Comparison of ENCODE assay signal across 1 cellular context in genomic region chr1:47313915-47314664, GRCh38.
A peak's percentile ranks its signal among the peaks of the same experiment; 100 is the strongest.
TF ChIP-seq lines count a peak whose summit lies in the region.

Gene STIL, minus strand, starts transcription at chr1:47314147. Its CDS starts 3,828 bp downstream, at chr1:47310319.

TF ChIP-seq in WTC11, 78 proteins besides CTCF, POLR2A, EP300 and RAD21 (continued from another document):
- TF ChIP-seq, protein P1, sequence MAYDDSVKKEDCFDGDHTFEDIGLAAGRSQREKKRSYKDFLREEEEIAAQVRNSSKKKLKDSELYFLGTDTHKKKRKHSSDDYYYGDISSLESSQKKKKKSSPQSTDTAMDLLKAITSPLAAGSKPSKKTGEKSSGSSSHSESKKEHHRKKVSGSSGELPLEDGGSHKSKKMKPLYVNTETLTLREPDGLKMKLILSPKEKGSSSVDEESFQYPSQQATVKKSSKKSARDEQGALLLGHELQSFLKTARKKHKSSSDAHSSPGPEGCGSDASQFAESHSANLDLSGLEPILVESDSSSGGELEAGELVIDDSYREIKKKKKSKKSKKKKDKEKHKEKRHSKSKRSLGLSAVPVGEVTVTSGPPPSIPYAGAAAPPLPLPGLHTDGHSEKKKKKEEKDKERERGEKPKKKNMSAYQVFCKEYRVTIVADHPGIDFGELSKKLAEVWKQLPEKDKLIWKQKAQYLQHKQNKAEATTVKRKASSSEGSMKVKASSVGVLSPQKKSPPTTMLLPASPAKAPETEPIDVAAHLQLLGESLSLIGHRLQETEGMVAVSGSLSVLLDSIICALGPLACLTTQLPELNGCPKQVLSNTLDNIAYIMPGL (CRISPR knock-in tag; IDR thresholded peaks at IDR 0.05): peak; percentile 72; the same call in 1 of the 2 replicates
- peak; percentile 99 for TF ChIP-seq MYBL2 (CRISPR knock-in tag; IDR thresholded peaks at IDR 0.05)
- TF ChIP-seq ATF3 (CRISPR knock-in tag; conservative IDR thresholded peaks at IDR 0.05): no peak
- TF ChIP-seq, protein P2, sequence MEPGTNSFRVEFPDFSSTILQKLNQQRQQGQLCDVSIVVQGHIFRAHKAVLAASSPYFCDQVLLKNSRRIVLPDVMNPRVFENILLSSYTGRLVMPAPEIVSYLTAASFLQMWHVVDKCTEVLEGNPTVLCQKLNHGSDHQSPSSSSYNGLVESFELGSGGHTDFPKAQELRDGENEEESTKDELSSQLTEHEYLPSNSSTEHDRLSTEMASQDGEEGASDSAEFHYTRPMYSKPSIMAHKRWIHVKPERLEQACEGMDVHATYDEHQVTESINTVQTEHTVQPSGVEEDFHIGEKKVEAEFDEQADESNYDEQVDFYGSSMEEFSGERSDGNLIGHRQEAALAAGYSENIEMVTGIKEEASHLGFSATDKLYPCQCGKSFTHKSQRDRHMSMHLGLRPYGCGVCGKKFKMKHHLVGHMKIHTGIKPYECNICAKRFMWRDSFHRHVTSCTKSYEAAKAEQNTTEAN (CRISPR knock-in tag; IDR thresholded peaks at IDR 0.05): no peak
- no peak for TF ChIP-seq GRHL2 (CRISPR knock-in tag; IDR thresholded peaks at IDR 0.05; ENCODE audit: insufficient replicate concordance, severe bottlenecking)
- no peak for TF ChIP-seq ZNF263 (CRISPR knock-in tag; IDR thresholded peaks at IDR 0.05; ENCODE audit: low read depth)
- peak; percentile 84; the same call in 1 of the 2 replicates for TF ChIP-seq ESRRA (CRISPR knock-in tag; IDR thresholded peaks at IDR 0.05; ENCODE audit: borderline replicate concordance)
- no peak for TF ChIP-seq NR2C2 (CRISPR knock-in tag; IDR thresholded peaks at IDR 0.05)
- no peak for TF ChIP-seq ZNF396 (CRISPR knock-in tag; IDR thresholded peaks at IDR 0.05; ENCODE audit: borderline replicate concordance)
- TF ChIP-seq FOXJ3 (CRISPR knock-in tag; IDR thresholded peaks at IDR 0.05; ENCODE audit: borderline replicate concordance): no peak
- peak; percentile 92 for TF ChIP-seq NFYB (CRISPR knock-in tag; conservative IDR thresholded peaks at IDR 0.05; ENCODE audit: low read depth)
- TF ChIP-seq PRDM15 (CRISPR knock-in tag; IDR thresholded peaks at IDR 0.05): no peak
- TF ChIP-seq ERG (CRISPR knock-in tag; IDR thresholded peaks at IDR 0.05): no peak
- TF ChIP-seq PRRX2 (CRISPR knock-in tag; IDR thresholded peaks at IDR 0.05): no peak
- TF ChIP-seq ATF6 (CRISPR knock-in tag; IDR thresholded peaks at IDR 0.05): no peak
- TF ChIP-seq ELF4 (CRISPR knock-in tag; IDR thresholded peaks at IDR 0.05; ENCODE audit: low read depth): no peak
- no peak for TF ChIP-seq MXD4 (CRISPR knock-in tag; IDR thresholded peaks at IDR 0.05; ENCODE audit: borderline replicate concordance)
- no peak for TF ChIP-seq ATF2 (CRISPR knock-in tag; IDR thresholded peaks at IDR 0.05; ENCODE audit: borderline replicate concordance, low read depth)
- TF ChIP-seq EMX1 (CRISPR knock-in tag; IDR thresholded peaks at IDR 0.05): no peak
- TF ChIP-seq FOXK1 (CRISPR knock-in tag; IDR thresholded peaks at IDR 0.05): peak; percentile 61; the same call in 1 of the 2 replicates
- no peak for TF ChIP-seq IRF2 (CRISPR knock-in tag; IDR thresholded peaks at IDR 0.05; ENCODE audit: borderline replicate concordance, low read depth)
- TF ChIP-seq ZMAT4 (CRISPR knock-in tag; IDR thresholded peaks at IDR 0.05): no peak
- no peak; the same call in 1 of the 2 replicates for TF ChIP-seq TEAD1 (CRISPR knock-in tag; IDR thresholded peaks at IDR 0.05)
- peak; percentile 59 for TF ChIP-seq GABPB1 (CRISPR knock-in tag; IDR thresholded peaks at IDR 0.05)
- no peak for TF ChIP-seq AFF4 (CRISPR knock-in tag; IDR thresholded peaks at IDR 0.05; ENCODE audit: borderline replicate concordance)
- no peak for TF ChIP-seq NFATC4 (CRISPR knock-in tag; IDR thresholded peaks at IDR 0.05)
- TF ChIP-seq, protein P3, sequence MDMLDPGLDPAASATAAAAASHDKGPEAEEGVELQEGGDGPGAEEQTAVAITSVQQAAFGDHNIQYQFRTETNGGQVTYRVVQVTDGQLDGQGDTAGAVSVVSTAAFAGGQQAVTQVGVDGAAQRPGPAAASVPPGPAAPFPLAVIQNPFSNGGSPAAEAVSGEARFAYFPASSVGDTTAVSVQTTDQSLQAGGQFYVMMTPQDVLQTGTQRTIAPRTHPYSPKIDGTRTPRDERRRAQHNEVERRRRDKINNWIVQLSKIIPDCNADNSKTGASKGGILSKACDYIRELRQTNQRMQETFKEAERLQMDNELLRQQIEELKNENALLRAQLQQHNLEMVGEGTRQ (CRISPR knock-in tag; IDR thresholded peaks at IDR 0.05): no peak
- no peak for TF ChIP-seq ZNF416 (CRISPR knock-in tag; IDR thresholded peaks at IDR 0.05)
